8 cellular contexts compared by ENCODE assay signal in the genomic region with DNA sequence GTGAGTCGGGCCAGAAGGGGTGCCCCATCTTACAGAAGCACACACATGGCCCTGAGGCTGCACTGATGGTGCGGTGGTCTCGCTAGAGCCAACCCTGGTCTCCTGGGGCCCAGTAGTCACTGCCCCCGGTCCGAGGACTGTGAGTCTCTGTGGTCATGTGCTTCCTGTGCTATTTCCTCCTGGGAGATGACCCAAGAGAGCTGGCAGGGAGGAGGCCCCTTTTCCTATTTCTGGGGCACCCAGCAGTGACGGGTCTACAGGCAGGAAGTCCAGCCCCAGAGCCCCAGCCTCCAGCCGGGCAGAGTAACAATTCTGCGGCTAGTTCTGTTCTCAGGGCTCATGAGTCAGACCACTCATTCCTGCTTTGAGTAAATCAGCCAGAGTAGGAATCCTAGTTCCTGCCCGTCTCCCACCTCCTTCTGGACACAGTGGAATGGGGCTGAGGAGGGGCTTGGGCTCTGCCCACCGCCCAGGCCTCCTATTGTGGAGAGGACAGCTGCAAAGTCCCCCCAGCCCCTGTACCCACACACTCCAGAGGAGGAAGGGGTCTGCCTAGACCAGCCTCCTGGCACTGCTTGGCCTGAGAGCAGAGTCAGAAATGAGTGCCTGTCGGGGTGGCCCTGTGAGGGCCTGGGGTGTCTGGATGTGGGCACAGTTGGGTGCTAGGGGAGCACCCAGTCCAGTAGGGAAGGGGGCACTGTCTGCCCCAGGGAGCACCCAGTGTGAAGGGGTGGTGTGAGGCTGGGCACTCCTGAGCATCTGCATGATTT.
DNase-seq lines count a peak whose midpoint lies in the region; ATAC-seq and TF ChIP-seq lines count a peak whose summit lies in the region.

No MANE protein-coding gene starts in this region.

- no peak for TF ChIP-seq POLR2A in tibial nerve (IDR thresholded peaks at IDR 0.05)

- peak; percentile 32 to 59 for TF ChIP-seq EP300 in tibial nerve (IDR thresholded peaks at IDR 0.05)

- H3K4me3 ChIP-seq in choroid plexus epithelial cell (ENCODE audit: low read depth, low read length), result no peak overlapping the region
- H3K4me3 ChIP-seq in tibial nerve, result no peak overlapping the region

- H3K27ac ChIP-seq in tibial nerve, result peak overlapping the region in 3 of 4 donors; percentile 77 to 92 (median 84)

- 38 to 43% methylated on average over 7 to 11 of the region's 11 CpGs for WGBS in tibial nerve, 2 donors

- no peaks in the 10 kb centered on the region for H3K9me3 ChIP-seq in tibial nerve

- peaks cover 0 to 14% (median 0%) of the 10 kb centered on the region in 3 donors for H3K36me3 ChIP-seq in tibial nerve

- TF ChIP-seq CTCF in choroid plexus epithelial cell (conservative IDR thresholded peaks at IDR 0.05; ENCODE audit: low read depth, low read length) (no peak), tibial nerve (IDR thresholded peaks at IDR 0.05) (no peak)

- ATAC-seq in GM18519 (IDR thresholded peaks at IDR 0.05; ENCODE audit: low FRiP score, unreplicated experiment) (peak; percentile 68), HG02678 (IDR thresholded peaks at IDR 0.05; ENCODE audit: unreplicated experiment) (peak; percentile 81)

- DNase-seq in NOMO-1 treated with DMSO at 0.1 percent for 48 hours (lab: John Stamatoyannopoulos, UW; ENCODE audit: unreplicated experiment), result peak; percentile 82
- DNase-seq in choroid plexus epithelial cell (ENCODE audit: low read depth), result peak; percentile 92
- DNase-seq in medulla oblongata (ENCODE audit: extremely low spot score), result peak; percentile 91
- DNase-seq in tibial nerve (ENCODE audit: low spot score in 2 of 2), result peak in 1 of 2 donors; percentile 50
- no peak for DNase-seq in NCI-H2029 treated with DMSO at 0.1 percent for 48 hours (lab: John Stamatoyannopoulos, UW)
- DNase-seq in HuH-7 (ENCODE audit: low spot score), result no peak

- H3K27me3 ChIP-seq in tibial nerve, result no peaks in the 10 kb centered on the region

- H3K4me1 ChIP-seq in tibial nerve, result peaks cover 0 to 100% (median 52%) of the 10 kb centered on the region in 4 donors

Comparison
In these comparisons a context has a peak if more than half of its experiments do, and no peak if none do; other contexts are left out.
1. DNase-seq: peak in NOMO-1 treated with DMSO at 0.1 percent for 48 hours (single experiment), choroid plexus epithelial cell (single experiment) and medulla oblongata (single experiment); none in NCI-H2029 treated with DMSO at 0.1 percent for 48 hours (single experiment) and HuH-7 (single experiment).